24 cellular contexts compared by ENCODE assay signal in genomic region chr10:132845041-132845551, GRCh38. TPM values are rescaled to one million over a fixed set of nuclear protein-coding genes. Genes with fewer than 3 reads are reported as not detected.
"Had no signal": no experiment of that assay in that cellular context is flagged by ENCODE, and none has a peak within 500 bp of the region (broad histone marks: within the 10 kb centered on the region; RNA-seq: fewer than 3 reads in every experiment).

No MANE protein-coding gene starts in this region.

- H3K9me3 ChIP-seq: gastrocnemius medialis, pancreas had no signal

- DNase-seq: activated CD4-positive, CD25-positive, alpha-beta regulatory T cell treated with anti-CD3 and anti-CD28 coated beads, Interleukin-2, amount 50 U/mL, for 72 hours; activated gamma-delta T cell treated with Interleukin-2 at 50 U/mL for 16 hours; activated T-cell treated with anti-CD3 and anti-CD28 coated beads, Interleukin-2, amount 50 U/mL, for 1 hour; cortex of kidney; esophagus squamous epithelium; gastrocnemius medialis; hypothalamus; naive thymus-derived CD8-positive, alpha-beta T cell; right cardiac atrium; stimulated activated CD4-positive, alpha-beta T cell treated with anti-CD3 and anti-CD28 coated beads, Interleukin-2, amount 100 ng/mL, for 24 hours; stimulated activated naive CD8-positive, alpha-beta T cell treated with anti-CD3 and anti-CD28 coated beads, Interleukin-15, amount 100 ng/mL, for 72 hours; transverse colon; WERI-Rb-1 had no signal

- H3K4me3 ChIP-seq: breast epithelium, esophagus squamous epithelium, gastrocnemius medialis, pancreas, transverse colon had no signal

- H3K4me1 ChIP-seq: breast epithelium, gastrocnemius medialis, pancreas had no signal

- H3K27ac ChIP-seq: breast epithelium, esophagus squamous epithelium, gastrocnemius medialis, pancreas, transverse colon, WERI-Rb-1 had no signal

- H3K27me3 ChIP-seq: pancreas had no signal

- H3K36me3 ChIP-seq: breast epithelium, esophagus squamous epithelium, gastrocnemius medialis, pancreas, transverse colon, WERI-Rb-1 had no signal

- ATAC-seq: activated naive CD4-positive, alpha-beta T cell treated with anti-CD3 and anti-CD28 coated beads, Interleukin-2, amount 50 U/mL, for 72 hours; gastrocnemius medialis; naive thymus-derived CD8-positive, alpha-beta T cell; pancreas; right cardiac atrium; stimulated activated effector memory CD8-positive, alpha-beta T cell treated with anti-CD3 and anti-CD28 coated beads, Interleukin-12 subunit alpha, Interleukin-12 subunit beta, amount 100 ng/mL, for 72 hours; stimulated activated naive CD8-positive, alpha-beta T cell treated with anti-CD3 and anti-CD28 coated beads, Interleukin-15, amount 100 ng/mL, for 72 hours; T-cell had no signal

RNA-seq across cellular contexts. Expression of gene NKX6-2, which starts 59.1 kb away (rescaled TPM):
- total RNA-seq: activated naive CD4-positive, alpha-beta T cell treated with anti-CD3 and anti-CD28 coated beads, Interleukin-2, amount 50 U/mL, for 72 hours; breast epithelium; lung microvascular endothelial cell; mesothelial cell of epicardium; naive thymus-derived CD8-positive, alpha-beta T cell; pulmonary artery endothelial cell; right cardiac atrium; skeletal muscle tissue; T-cell; temporal lobe; transverse colon had no signal
- polyA plus RNA-seq: keratinocyte had no signal
